1 cellular context compared by ENCODE assay signal in genomic region chr7:99525713-99526440, GRCh38.
TF ChIP-seq lines count a peak whose summit lies in the region.

No MANE protein-coding gene starts in this region.

TF ChIP-seq in H1, 55 proteins besides CTCF, POLR2A, EP300 and RAD21:
- TF ChIP-seq FOSL1 (IDR thresholded peaks at IDR 0.05; ENCODE audit: insufficient read depth, low read depth, low read length) = no peak
